1 cellular context compared by ENCODE assay signal in genomic region chr1:2232255-2232915, GRCh38.
TF ChIP-seq lines count a peak whose summit lies in the region.

No MANE protein-coding gene starts in this region.

TF ChIP-seq in HepG2, 621 proteins besides CTCF, POLR2A, EP300 and RAD21 (continued from another document and continues in another):
- TF ChIP-seq SNAPC4 (CRISPR knock-in tag; IDR thresholded peaks at IDR 0.05) = 0 out of 2 replicates have a peak, but pooled peaks have one; percentile 25
- TF ChIP-seq ZNF34 (CRISPR knock-in tag; IDR thresholded peaks at IDR 0.05; ENCODE audit: borderline replicate concordance) = peak; percentile 27; the same call in 1 of the 2 replicates
- TF ChIP-seq MNT (IDR thresholded peaks at IDR 0.05) = no peak
- no peak for TF ChIP-seq ZBTB43 (CRISPR knock-in tag; conservative IDR thresholded peaks at IDR 0.05)
- TF ChIP-seq SP140L (CRISPR knock-in tag; IDR thresholded peaks at IDR 0.05; ENCODE audit: borderline replicate concordance) = no peak
- TF ChIP-seq STAT5B (CRISPR knock-in tag; IDR thresholded peaks at IDR 0.05) = no peak
- no peak for TF ChIP-seq RAD51 (IDR thresholded peaks at IDR 0.05; ENCODE audit: borderline replicate concordance)
- peak; percentile 93 for TF ChIP-seq RXRA (CRISPR knock-in tag; IDR thresholded peaks at IDR 0.05)
- TF ChIP-seq ZNF782 (CRISPR knock-in tag; IDR thresholded peaks at IDR 0.05; ENCODE audit: borderline replicate concordance) = peak; percentile 87; the same call in 1 of the 2 replicates
- TF ChIP-seq HMG20B (CRISPR knock-in tag; conservative IDR thresholded peaks at IDR 0.05) = 0 out of 2 replicates have a peak, but pooled peaks have one; percentile 49
- no peak; the same call in 1 of the 2 replicates for TF ChIP-seq BCL3 (CRISPR knock-in tag; IDR thresholded peaks at IDR 0.05)
- no peak for TF ChIP-seq DBP (CRISPR knock-in tag; IDR thresholded peaks at IDR 0.05; ENCODE audit: not compliant biosample characterization)
- no peak for TF ChIP-seq ZNF20 (CRISPR knock-in tag; IDR thresholded peaks at IDR 0.05)
- TF ChIP-seq PLSCR1 (CRISPR knock-in tag; IDR thresholded peaks at IDR 0.05; ENCODE audit: borderline replicate concordance) = no peak
- no peak for TF ChIP-seq ZNF629 (CRISPR knock-in tag; conservative IDR thresholded peaks at IDR 0.05)
- no peak; the same call in 1 of the 2 replicates for TF ChIP-seq ZMYM3 (CRISPR knock-in tag; IDR thresholded peaks at IDR 0.05)
- TF ChIP-seq ZNF552 (CRISPR knock-in tag; IDR thresholded peaks at IDR 0.05; ENCODE audit: borderline replicate concordance) = no peak
- peak; percentile 96 for TF ChIP-seq ZBTB7B (CRISPR knock-in tag; IDR thresholded peaks at IDR 0.05)
- no peak for TF ChIP-seq TBP (CRISPR knock-in tag; IDR thresholded peaks at IDR 0.05)
- peak; percentile 45; the same call in 1 of the 2 replicates for TF ChIP-seq KAT8 (CRISPR knock-in tag; IDR thresholded peaks at IDR 0.05)
- TF ChIP-seq ZNF574 (CRISPR knock-in tag; IDR thresholded peaks at IDR 0.05) = peak; percentile 36; the same call in 1 of the 2 replicates
- no peak for TF ChIP-seq HMGA1 (CRISPR knock-in tag; conservative IDR thresholded peaks at IDR 0.05)
- no peak for TF ChIP-seq TERF1 (CRISPR knock-in tag; IDR thresholded peaks at IDR 0.05)
- peak; percentile 92 for TF ChIP-seq FOXA3 (CRISPR knock-in tag; IDR thresholded peaks at IDR 0.05)
- TF ChIP-seq ETV6 (CRISPR knock-in tag; conservative IDR thresholded peaks at IDR 0.05) = 0 out of 2 replicates have a peak, but pooled peaks have one; percentile 58
- 0 out of 2 replicates have a peak, but pooled peaks have one; percentile 27 for TF ChIP-seq IRF1 (CRISPR knock-in tag; IDR thresholded peaks at IDR 0.05; ENCODE audit: low read depth)
- no peak for TF ChIP-seq RBAK (CRISPR knock-in tag; IDR thresholded peaks at IDR 0.05)
- TF ChIP-seq ETV5 (CRISPR knock-in tag; IDR thresholded peaks at IDR 0.05; ENCODE audit: borderline replicate concordance) = peak; percentile 88
- TF ChIP-seq EZH2 (conservative IDR thresholded peaks at IDR 0.05; ENCODE audit: low read depth, low read length) = no peak
- TF ChIP-seq RFXAP (CRISPR knock-in tag; IDR thresholded peaks at IDR 0.05; ENCODE audit: borderline replicate concordance) = no peak
- peak; percentile 66; the same call in 1 of the 2 replicates for TF ChIP-seq ZBTB7A (CRISPR knock-in tag; IDR thresholded peaks at IDR 0.05)
- TF ChIP-seq ZSCAN9 (CRISPR knock-in tag; IDR thresholded peaks at IDR 0.05; ENCODE audit: borderline replicate concordance) = no peak
- TF ChIP-seq ZNF556 (CRISPR knock-in tag; IDR thresholded peaks at IDR 0.05; ENCODE audit: borderline replicate concordance) = 0 out of 2 replicates have a peak, but pooled peaks have one; percentile 18
- peak; percentile 82 for TF ChIP-seq NR2F6 (IDR thresholded peaks at IDR 0.05)
- peak; percentile 92 for TF ChIP-seq NR2F6 (CRISPR knock-in tag; IDR thresholded peaks at IDR 0.05)
- no peak for TF ChIP-seq ZNF75D (CRISPR knock-in tag; IDR thresholded peaks at IDR 0.05; ENCODE audit: borderline replicate concordance)
